Comparison of ENCODE assay signal across 24 cellular contexts in genomic region chr16:15820837-15821236, GRCh38. TPM values are rescaled to one million over a fixed set of nuclear protein-coding genes. Genes with fewer than 3 reads are reported as not detected.
"Had no signal": no experiment of that assay in that cellular context is flagged by ENCODE, and none has a peak within 500 bp of the region (broad histone marks: within the 10 kb centered on the region; RNA-seq: fewer than 3 reads in every experiment).

No MANE protein-coding gene starts in this region.

- H3K27ac ChIP-seq: colonic mucosa, heart right ventricle, ovary, upper lobe of left lung, vagina had no signal

- H3K9me3 ChIP-seq: colonic mucosa, ovary, vagina had no signal

- H3K4me1 ChIP-seq: colonic mucosa, heart right ventricle, vagina had no signal

- H3K4me3 ChIP-seq: colonic mucosa, heart right ventricle, ovary, upper lobe of left lung, vagina had no signal

- DNase-seq: cerebellar nuclear complex; colonic mucosa; effector CD4-positive, alpha-beta T cell; endodermal cell; erythroblast; foreskin melanocyte; heart right ventricle; hypothalamus; kidney glomerular epithelial cell; mammary epithelial cell; natural killer cell; nucleus accumbens; ovary; right cardiac atrium; stimulated activated CD4-positive, alpha-beta T cell treated with anti-CD3 and anti-CD28 coated beads, Interleukin-15, amount 100 ng/mL, for 24 hours; stimulated activated CD4-positive, alpha-beta T cell treated with anti-CD3 and anti-CD28 coated beads, Interleukin-1b, Interleukin-23, amount 100 ng/mL, for 48 hours; stimulated activated CD4-positive, alpha-beta T cell treated with anti-CD3 and anti-CD28 coated beads, Interleukin-4, amount 100 ng/mL, for 24 hours; upper lobe of left lung had no signal

- H3K27me3 ChIP-seq: colonic mucosa, ovary, upper lobe of left lung, vagina had no signal

- H3K36me3 ChIP-seq: colonic mucosa, heart right ventricle, ovary, upper lobe of left lung, vagina had no signal

- ATAC-seq: heart right ventricle; left lobe of liver; natural killer cell; right cardiac atrium; stimulated activated memory B cell treated with anti-CD40 and anti-IgM and Interleukin-4, amounts not matched to agents 10 μg/mL and 1 μg/mL and 100 μg/mL, for 72 hours had no signal

RNA-seq across cellular contexts. Expression of gene MYH11, which starts 36.0 kb away (rescaled TPM):
- total RNA-seq: dermis microvascular lymphatic vessel endothelial cell, endothelial cell of umbilical vein, glomerular endothelial cell had no signal
